ENCODE assay signal across 8 cellular contexts in genomic region chr7:27740449-27741086, GRCh38. TPM values are rescaled to one million over a fixed set of nuclear protein-coding genes. Genes with fewer than 3 reads are reported as not detected.
A peak's percentile ranks its signal among the peaks of the same experiment; 100 is the strongest.
DNase-seq lines count a peak whose midpoint lies in the region; ATAC-seq and TF ChIP-seq lines count a peak whose summit lies in the region.

No MANE protein-coding gene starts in this region.

- DNase-seq in EH (ENCODE audit: low read depth) (peak; percentile 77), GM23338 (ENCODE audit: low spot score) (peak; percentile 97), Karpas-422 (peak; percentile 93), RKO (ENCODE audit: low spot score) (peak; percentile 70), fibroblast of pulmonary artery (ENCODE audit: low read depth) (peak; percentile 71), natural killer cell (peak; percentile 83)
- DNase-seq in activated T-helper 2 cell treated with anti-CD3 and anti-CD28 coated beads, Interferon-gamma antibody, Interleukin-2, Interleukin-4, amounts not matched to agents 10 μg/mL and 5 μg/mL and 100 μg/mL, durations not matched to agents 14 hours and 24 hours and 36 hours (ENCODE audit: low spot score), result peak; percentile 84
- peak; percentile 87 for DNase-seq in stimulated activated naive CD8-positive, alpha-beta T cell treated with anti-CD3 and anti-CD28 coated beads, Interleukin-15, Interleukin-2, amounts not matched to agents 100 U/mL and 50 U/mL, for 24 hours

- H3K4me3 Mint-ChIP-seq in GM23338 (peak overlapping the region; percentile 94), natural killer cell (peak overlapping the region; percentile 99)
- H3K4me3 Mint-ChIP-seq in activated T-helper 2 cell treated with anti-CD3 and anti-CD28 coated beads, Interferon-gamma antibody, Interleukin-2, Interleukin-4, amounts not matched to agents 10 μg/mL and 5 μg/mL and 100 μg/mL, durations not matched to agents 14 hours and 24 hours and 36 hours (ENCODE audit: low read depth), result peak overlapping the region; percentile 91

- H3K27ac Mint-ChIP-seq in GM23338 (peak overlapping the region; percentile 98), natural killer cell (peak overlapping the region; percentile 98 to 99)
- peak overlapping the region; percentile 98 for H3K27ac Mint-ChIP-seq in activated T-helper 2 cell treated with anti-CD3 and anti-CD28 coated beads, Interferon-gamma antibody, Interleukin-2, Interleukin-4, amounts not matched to agents 10 μg/mL and 5 μg/mL and 100 μg/mL, durations not matched to agents 14 hours and 24 hours and 36 hours

- H3K4me3 ChIP-seq in GM23338, result peak overlapping the region; percentile 93
- peak overlapping the region; percentile 77 for H3K4me3 ChIP-seq in Karpas-422 (ENCODE audit: low read length)
- H3K4me3 ChIP-seq in fibroblast of pulmonary artery (replicated peaks; ENCODE audit: low read depth, low read length), result peak overlapping the region; percentile 99

- H3K27me3 Mint-ChIP-seq in GM23338 (ENCODE audit: insufficient read depth, low read depth, poor library complexity) (peaks cover 7% of the 10 kb centered on the region), natural killer cell (ENCODE audit: low read depth in 2 of 2) (peaks cover 0 to 3% of the 10 kb centered on the region in 2 donors)
- peaks cover 4% of the 10 kb centered on the region for H3K27me3 Mint-ChIP-seq in activated T-helper 2 cell treated with anti-CD3 and anti-CD28 coated beads, Interferon-gamma antibody, Interleukin-2, Interleukin-4, amounts not matched to agents 10 μg/mL and 5 μg/mL and 100 μg/mL, durations not matched to agents 14 hours and 24 hours and 36 hours (ENCODE audit: low read depth)

- H3K27me3 ChIP-seq in GM23338 (ENCODE audit: insufficient read depth), result no peaks in the 10 kb centered on the region
- no peaks in the 10 kb centered on the region for H3K27me3 ChIP-seq in Karpas-422 (ENCODE audit: low read length)

- H3K79me2 ChIP-seq in GM23338 (replicated peaks; ENCODE audit: insufficient read depth), result peaks cover 44% of the 10 kb centered on the region
- H3K79me2 ChIP-seq in Karpas-422 (ENCODE audit: low read length), result peaks cover 47% of the 10 kb centered on the region

- H3K36me3 ChIP-seq in GM23338 (ENCODE audit: insufficient read depth) (no peaks in the 10 kb centered on the region; the same call in 1 of the 2 replicates), Karpas-422 (ENCODE audit: insufficient read depth, low read length) (no peaks in the 10 kb centered on the region)

- no peaks in the 10 kb centered on the region for H3K9me2 ChIP-seq in GM23338 (ENCODE audit: insufficient read depth)
- no peaks in the 10 kb centered on the region for H3K9me2 ChIP-seq in Karpas-422 (replicated peaks; ENCODE audit: insufficient read depth, low read length)

- H3K4me1 ChIP-seq in GM23338 (ENCODE audit: insufficient read depth) (peaks cover 6% of the 10 kb centered on the region; the same call in 1 of the 2 replicates), Karpas-422 (ENCODE audit: low read length) (peaks cover 38% of the 10 kb centered on the region)

- H3F3A ChIP-seq in GM23338 (replicated peaks; ENCODE audit: low read depth), result no peaks in the 10 kb centered on the region

- H3K9ac ChIP-seq in Karpas-422 (ENCODE audit: low read length), result peak overlapping the region; percentile 98

- no peaks in the 10 kb centered on the region; the same call in 2 of the 3 replicates for H3K9me3 Mint-ChIP-seq in GM23338
- no peaks in the 10 kb centered on the region for H3K9me3 Mint-ChIP-seq in activated T-helper 2 cell treated with anti-CD3 and anti-CD28 coated beads, Interferon-gamma antibody, Interleukin-2, Interleukin-4, amounts not matched to agents 10 μg/mL and 5 μg/mL and 100 μg/mL, durations not matched to agents 14 hours and 24 hours and 36 hours
- H3K9me3 Mint-ChIP-seq in natural killer cell, result no peaks in the 10 kb centered on the region

- TF ChIP-seq CTCF in GM23338 (conservative IDR thresholded peaks at IDR 0.05; ENCODE audit: low read depth in 2 of 2), result no peak
- TF ChIP-seq CTCF in fibroblast of pulmonary artery (IDR thresholded peaks at IDR 0.05; ENCODE audit: low read length, missing control alignments), result no peak
- TF ChIP-seq CTCF in natural killer cell (IDR thresholded peaks at IDR 0.05), result no peak

- no peaks in the 10 kb centered on the region for H3K9me3 ChIP-seq in Karpas-422 (ENCODE audit: low read length)

- ATAC-seq in GM23338, result peak; percentile 93
- ATAC-seq in natural killer cell, result peak; percentile 63 to 79 (median 72)
- ATAC-seq in stimulated activated naive CD8-positive, alpha-beta T cell treated with anti-CD3 and anti-CD28 coated beads, Interleukin-15, Interleukin-2, amounts not matched to agents 100 U/mL and 50 U/mL, for 24 hours, result peak; percentile 68

- H2AFZ ChIP-seq in GM23338 (peak overlapping the region; percentile 83), Karpas-422 (ENCODE audit: low read length) (peak overlapping the region; percentile 77)

- no peaks in the 10 kb centered on the region; the same call in 2 of the 3 replicates for H3K36me3 Mint-ChIP-seq in GM23338 (ENCODE audit: low read depth)
- H3K36me3 Mint-ChIP-seq in activated T-helper 2 cell treated with anti-CD3 and anti-CD28 coated beads, Interferon-gamma antibody, Interleukin-2, Interleukin-4, amounts not matched to agents 10 μg/mL and 5 μg/mL and 100 μg/mL, durations not matched to agents 14 hours and 24 hours and 36 hours (ENCODE audit: low read depth), result peaks cover 9% of the 10 kb centered on the region
- no peaks in the 10 kb centered on the region for H3K36me3 Mint-ChIP-seq in natural killer cell

- intact Hi-C loops in activated T-helper 2 cell treated with anti-CD3 and anti-CD28 coated beads, Interferon-gamma antibody, Interleukin-2, Interleukin-4, amounts not matched to agents 10 μg/mL and 5 μg/mL and 100 μg/mL, durations not matched to agents 14 hours and 24 hours and 36 hours (cut with micrococcal nuclease), result loop anchor here (1.0 to 2.0 kb wide), 4 partner anchors 31 to 159 kb away; no protein-coding TSS in a partner anchor
- intact Hi-C loops in natural killer cell (cut with micrococcal nuclease), result loop anchor here (1.0 kb wide), 1 partner anchor 77 kb away; no protein-coding TSS in a partner anchor

- H4K20me1 ChIP-seq in GM23338 (replicated peaks; ENCODE audit: insufficient read depth) (no peaks in the 10 kb centered on the region), Karpas-422 (ENCODE audit: insufficient read depth, low read depth, low read length) (peaks cover 4% of the 10 kb centered on the region; the same call in 1 of the 2 replicates)

- peaks cover 24% of the 10 kb centered on the region for H3K4me1 Mint-ChIP-seq in GM23338
- peaks cover 31% of the 10 kb centered on the region for H3K4me1 Mint-ChIP-seq in activated T-helper 2 cell treated with anti-CD3 and anti-CD28 coated beads, Interferon-gamma antibody, Interleukin-2, Interleukin-4, amounts not matched to agents 10 μg/mL and 5 μg/mL and 100 μg/mL, durations not matched to agents 14 hours and 24 hours and 36 hours (ENCODE audit: low read depth)
- H3K4me1 Mint-ChIP-seq in natural killer cell, result peaks cover 45 to 49% of the 10 kb centered on the region in 2 donors

- peak overlapping the region; percentile 97 for H3K27ac ChIP-seq in GM23338 (ENCODE audit: low read depth)
- peak overlapping the region; percentile 64; the same call in 1 of the 2 replicates for H3K27ac ChIP-seq in Karpas-422 (ENCODE audit: low read length)

- H3K4me2 ChIP-seq in GM23338 (peak overlapping the region; percentile 81), Karpas-422 (ENCODE audit: low read depth, low read length, poor library complexity, severe bottlenecking) (peak overlapping the region; percentile 80)

TF ChIP-seq in GM23338, 12 proteins besides CTCF, POLR2A, EP300 and RAD21:
- TF ChIP-seq REST (IDR thresholded peaks at IDR 0.05; ENCODE audit: unreplicated experiment), result no peak
- TF ChIP-seq ZNF114 (CRISPR knock-in tag; IDR thresholded peaks at IDR 0.05), result no peak
- no peak for TF ChIP-seq ZNF331 (CRISPR knock-in tag; IDR thresholded peaks at IDR 0.05; ENCODE audit: low read depth)
- TF ChIP-seq POLR2AphosphoS5 (IDR thresholded peaks at IDR 0.05; ENCODE audit: low read depth), result peak; percentile 20; the same call in 1 of the 2 replicates
- no peak for TF ChIP-seq NANOG (IDR thresholded peaks at IDR 0.05; ENCODE audit: borderline replicate concordance)
TF ChIP-seq in GM23338: peak in this region for 1.

RNA-seq across cellular contexts. Expression of gene TAX1BP1, which starts 0.6 kb away (rescaled TPM):
- 53.1 and 56.5 TPM in 2 replicates for total RNA-seq in GM23338 (2014; rRNA removed; shearing (Covaris generic))
- polyA plus RNA-seq in GM23338 (2016; fragmentation: Nextera tagmentation; extraction: Ambion mirVana), result 62.0 and 87.9 TPM in 2 replicates
- 42.1 and 65.3 TPM in 2 replicates for total RNA-seq in Karpas-422 (2014; rRNA removed; shearing (Covaris generic); ENCODE audit: low replicate concordance)
- total RNA-seq in activated T-helper 2 cell treated with anti-CD3 and anti-CD28 coated beads, Interferon-gamma antibody, Interleukin-2, Interleukin-4, amounts not matched to agents 10 μg/mL and 5 μg/mL and 100 μg/mL, durations not matched to agents 14 hours and 24 hours and 36 hours, result 90.6 and 97.1 TPM in 2 replicates
- 100 to 1,000 TPM; 135 to 158 (median 150) TPM for total RNA-seq in natural killer cell

Comparison
In these comparisons a context has a peak if more than half of its experiments do, and no peak if none do; other contexts are left out.
1. Peak in every context shown above with its lines: DNase-seq, ATAC-seq, H3K4me3 ChIP-seq and H3K27ac ChIP-seq.